In genomic region chr3:6242104-6242503, GRCh38 we compare ENCODE assay signal across 34 cellular contexts.
"Had no signal": no experiment of that assay in that cellular context is flagged by ENCODE, and none has a peak within 500 bp of the region (broad histone marks: within the 10 kb centered on the region; RNA-seq: fewer than 3 reads in every experiment).

No MANE protein-coding gene starts in this region.

- H3K27ac ChIP-seq: KMS-11 had no signal

- H3K4me3 ChIP-seq: MG63 had no signal

- DNase-seq: Karpas-422, Kasumi-1, MG63, MM.1S, MV-4-11, NCI-H1048, NCI-H1092, NCI-H1092 treated with DMSO at 0.1 percent for 48 hours, NCI-H1105, NCI-H1105 treated with DMSO at 0.1 percent for 48 hours, NCI-H1417, NCI-H1417 treated with DMSO at 0.1 percent for 48 hours, NCI-H1436, NCI-H1436 treated with DMSO at 0.1 percent for 48 hours, NCI-H1694, NCI-H1694 treated with DMSO at 0.1 percent for 48 hours, NCI-H187, NCI-H187 treated with DMSO at 0.1 percent for 48 hours, NCI-H1930, NCI-H2029, NCI-H2029 treated with DMSO at 0.1 percent for 48 hours, NCI-H2081, NCI-H2081 treated with DMSO at 0.1 percent for 48 hours, NCI-H2107, NCI-H2171, NCI-H2171 treated with DMSO at 0.1 percent for 48 hours, NCI-H2227 treated with DMSO at 0.1 percent for 48 hours, NCI-H226, NCI-H345, NCI-H446, NCI-H446 treated with DMSO at 0.1 percent for 48 hours, NCI-H510A, NCI-H524 had no signal

- H3K9me3 ChIP-seq: MG63 had no signal

- H3K4me2 ChIP-seq: KMS-11 had no signal

- H3K27me3 ChIP-seq: MG63 had no signal

- H3K36me3 ChIP-seq: MG63 had no signal

- H3K9ac ChIP-seq: KMS-11 had no signal
